6 cellular contexts compared by ENCODE assay signal in the genomic region with DNA sequence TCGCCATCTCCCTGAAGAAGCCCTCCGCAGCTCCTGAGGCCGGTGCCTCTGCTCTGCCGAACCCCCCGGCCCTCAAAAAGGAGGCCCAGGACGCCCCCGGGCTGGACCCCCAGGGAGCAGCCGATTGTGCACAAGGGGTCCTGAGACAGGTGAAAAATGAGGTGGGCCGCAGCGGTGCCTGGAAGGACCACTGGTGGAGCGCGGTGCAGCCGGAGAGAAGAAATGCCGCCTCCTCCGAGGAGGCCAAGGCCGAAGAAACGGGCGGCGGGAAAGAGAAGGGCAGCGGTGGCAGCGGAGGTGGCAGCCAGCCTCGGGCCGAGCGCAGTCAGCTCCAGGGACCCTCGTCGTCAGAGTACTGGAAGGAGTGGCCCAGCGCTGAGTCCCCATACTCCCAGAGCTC.
"Had no signal": no experiment of that assay in that cellular context is flagged by ENCODE, and none has a peak within 500 bp of the region (broad histone marks: within the 10 kb centered on the region; RNA-seq: fewer than 3 reads in every experiment).

No MANE protein-coding gene starts in this region.

- H3K4me3 Mint-ChIP-seq: IgD-negative memory B cell had no signal

- H3K4me1 Mint-ChIP-seq: IgD-negative memory B cell had no signal

- DNase-seq: IMR-90, KBM-7, KG1 had no signal

- H3K27me3 Mint-ChIP-seq: IgD-negative memory B cell had no signal

- FAIRE-seq: HTR-8/SVneo had no signal

- H3K27ac ChIP-seq: HL-60 had no signal

- H3K9me3 Mint-ChIP-seq: IgD-negative memory B cell had no signal
